ENCODE assay signal across 8 cellular contexts in the genomic region with DNA sequence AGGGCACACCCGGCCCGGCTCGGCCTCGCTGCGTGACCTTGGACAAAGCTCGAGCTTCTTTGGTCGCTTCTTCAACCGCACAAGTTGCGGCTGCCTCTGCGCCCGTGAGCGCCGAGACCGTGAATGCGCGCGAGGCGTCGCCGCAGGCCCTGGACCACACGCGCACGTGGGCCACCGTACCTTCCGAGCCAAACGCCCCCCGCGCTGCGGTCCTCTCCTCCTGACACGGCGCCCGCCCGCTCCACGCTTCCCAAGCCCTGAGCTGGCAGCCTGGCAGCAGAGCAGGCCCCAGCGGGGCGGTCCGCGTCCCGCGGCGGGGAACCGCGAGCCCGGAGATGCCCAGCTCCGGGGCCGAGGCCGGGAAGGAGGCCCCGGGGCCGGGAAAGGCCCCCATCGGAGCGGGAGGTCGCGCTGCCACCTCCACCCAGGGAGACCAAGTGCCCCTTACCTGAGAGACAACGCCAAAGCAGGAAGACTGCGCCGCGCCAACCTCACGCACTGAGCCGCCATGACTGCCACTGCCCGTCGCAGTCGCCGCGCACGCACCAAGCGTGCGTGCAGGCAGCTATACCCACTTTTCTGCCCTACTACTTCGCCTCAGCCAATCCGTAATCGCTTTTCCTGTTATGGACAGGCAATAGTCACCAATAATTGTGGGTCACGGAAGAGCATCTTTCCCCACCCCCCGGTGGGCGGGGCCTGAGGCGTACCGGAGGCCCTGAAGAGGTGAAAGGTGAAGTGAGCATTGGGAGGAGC. TPM values are rescaled to one million over a fixed set of nuclear protein-coding genes. Genes with fewer than 3 reads are reported as not detected.
DNase-seq lines count a peak whose midpoint lies in the region; TF ChIP-seq lines count a peak whose summit lies in the region.

Gene GRPEL1 (minus strand): TSS at position 542 of the 756 bp plus-strand sequence. CDS start 32 bp downstream, at position 510.

- H3K4me3 ChIP-seq in LNCaP clone FGC (ENCODE audit: low read depth, low read length): peak within 1 kb of the TSS; percentile 93
- peak within 1 kb of the TSS; percentile 86 for H3K4me3 ChIP-seq in fibroblast of villous mesenchyme (ENCODE audit: low read depth, low read length)
- peak within 1 kb of the TSS; percentile 66 to 99 (median 84) for H3K4me3 ChIP-seq in subcutaneous abdominal adipose tissue (ENCODE audit: low read depth in 1 of 5, low read length in 5 of 5)

- H3K36me3 Mint-ChIP-seq in nephron progenitor cell (ENCODE audit: low read depth): peaks cover 39% of the 10 kb centered on the region

- peak within 1 kb of the TSS; percentile 75 to 96 (median 88) for H3K9ac ChIP-seq in subcutaneous abdominal adipose tissue (ENCODE audit: low read length in 5 of 5)

- H3K9me3 Mint-ChIP-seq in nephron progenitor cell: no peaks in the 10 kb centered on the region

- peak; percentile 100 for DNase-seq in G401 (ENCODE audit: low spot score)
- DNase-seq in H4 (ENCODE audit: low spot score): peak; percentile 100
- peak; percentile 98 for DNase-seq in LNCaP clone FGC (ENCODE audit: low read depth)
- DNase-seq in RPMI8226: peak; percentile 98
- DNase-seq in activated gamma-delta T cell treated with anti-CD3 and anti-CD28 coated beads, Interleukin-2, amount 50 U/mL, for 16 hours (ENCODE audit: low read depth): peak; percentile 100
- peak; percentile 100 for DNase-seq in fibroblast of villous mesenchyme (ENCODE audit: low read depth)
- peak; percentile 100 for DNase-seq in nephron progenitor cell

- peaks cover 0 to 2% (median 0%) of the 10 kb centered on the region in 5 donors for H3K27me3 ChIP-seq in subcutaneous abdominal adipose tissue (ENCODE audit: control insufficient read depth in 5 of 5, insufficient read depth in 4 of 5, low read length in 5 of 5)

- H3K36me3 ChIP-seq in subcutaneous abdominal adipose tissue (ENCODE audit: control insufficient read depth in 5 of 5, insufficient read depth in 5 of 5, low read length in 5 of 5): peaks cover 0 to 21% (median 15%) of the 10 kb centered on the region in 5 donors

- H3K9me3 ChIP-seq in subcutaneous abdominal adipose tissue (ENCODE audit: control insufficient read depth in 5 of 5, low read length in 5 of 5): no peaks in the 10 kb centered on the region

- H3K4me3 Mint-ChIP-seq in nephron progenitor cell: peak within 1 kb of the TSS; percentile 95

- peak within 1 kb of the TSS; percentile 92 for H3K27ac Mint-ChIP-seq in nephron progenitor cell

- H3K27me3 Mint-ChIP-seq in nephron progenitor cell (ENCODE audit: low read depth, poor library complexity): peaks cover 21% of the 10 kb centered on the region

- TF ChIP-seq CTCF in LNCaP clone FGC (IDR thresholded peaks at IDR 0.05; ENCODE audit: control insufficient read depth, extremely low read depth, insufficient read depth) (no peak), fibroblast of villous mesenchyme (IDR thresholded peaks at IDR 0.05; ENCODE audit: insufficient read depth, low read depth, low read length) (no peak), nephron progenitor cell (IDR thresholded peaks at IDR 0.05) (no peak)

- in situ Hi-C loops in G401 (cut with HindIII; ENCODE audit: low sequenced_read_pairs): no loop called here

- peak within 1 kb of the TSS; percentile 86 for H3K27ac ChIP-seq in subcutaneous abdominal adipose tissue (ENCODE audit: low read depth, low read length)

- peaks cover 31% of the 10 kb centered on the region for H3K4me1 Mint-ChIP-seq in nephron progenitor cell

- H3K4me1 ChIP-seq in subcutaneous abdominal adipose tissue (ENCODE audit: control insufficient read depth in 5 of 5, insufficient read depth in 5 of 5, low read length in 5 of 5): peaks cover 5 to 31% (median 28%) of the 10 kb centered on the region in 5 donors

RNA-seq across cellular contexts. Expression of gene GRPEL1, which starts in this region (rescaled TPM):
- total RNA-seq in G401 (2014; rRNA removed; shearing (Covaris generic)): 32.2 and 33.8 TPM in 2 replicates
- total RNA-seq in H4 (2014; rRNA removed; shearing (Covaris generic)): 74.3 and 75.4 TPM in 2 replicates
- 17.1 and 32.8 TPM in 2 replicates for total RNA-seq in fibroblast of villous mesenchyme

Comparison
In these comparisons a context has a peak if more than half of its experiments do, and no peak if none do; other contexts are left out.
1. Peak in every context shown above with its lines: DNase-seq, H3K4me3 ChIP-seq and H3K27ac ChIP-seq.